ENCODE assay signal across 20 cellular contexts in genomic region chr19:3482507-3483225, GRCh38. TPM values are rescaled to one million over a fixed set of nuclear protein-coding genes. Genes with fewer than 3 reads are reported as not detected.
DNase-seq lines count a peak whose midpoint lies in the region; ATAC-seq, FAIRE-seq and TF ChIP-seq lines count a peak whose summit lies in the region.
"Had no signal": no experiment of that assay in that cellular context is flagged by ENCODE, and none has a peak within 500 bp of the region (broad histone marks: within the 10 kb centered on the region; RNA-seq: fewer than 3 reads in every experiment).

No MANE protein-coding gene starts in this region.

- no peak overlapping the region; the same call in 1 of the 2 replicates for H3K4me2 ChIP-seq in SK-N-SH

- TF ChIP-seq CTCF in SK-N-SH (IDR thresholded peaks at IDR 0.05), result no peak
- no peak for TF ChIP-seq CTCF in WERI-Rb-1 (IDR thresholded peaks at IDR 0.05; ENCODE audit: low read depth, low read length)
- TF ChIP-seq CTCF in natural killer cell (IDR thresholded peaks at IDR 0.05), result no peak

- H3K36me3 ChIP-seq in SK-N-SH (replicated peaks in 1 of 2; ENCODE audit: control insufficient read depth in 1 of 2, insufficient read depth in 2 of 2, low read length in 1 of 2), result no peaks in the 10 kb centered on the region
- H3K36me3 ChIP-seq in WERI-Rb-1, result no peaks in the 10 kb centered on the region
- H3K36me3 ChIP-seq in small intestine (ENCODE audit: control insufficient read depth in 2 of 2, insufficient read depth in 2 of 2, low read length in 2 of 2), result no peaks in the 10 kb centered on the region
- H3K36me3 ChIP-seq: left lung, uterus had no signal

- TF ChIP-seq EP300 in SK-N-SH (IDR thresholded peaks at IDR 0.05; ENCODE audit: borderline replicate concordance in 1 of 2, low read depth in 1 of 2, low read length in 1 of 2), result no peak

- H3K4me1 ChIP-seq in SK-N-SH (ENCODE audit: control insufficient read depth in 1 of 2, insufficient read depth in 2 of 2, low read depth in 1 of 2, low read length in 1 of 2) (no peaks in the 10 kb centered on the region; a peak in 1 of 4 replicates), small intestine (ENCODE audit: control insufficient read depth in 2 of 2, insufficient read depth in 1 of 2, low read depth in 1 of 2, low read length in 1 of 2) (no peaks in the 10 kb centered on the region)
- H3K4me1 ChIP-seq: left lung, uterus had no signal

- H3K9ac ChIP-seq in SK-N-SH, result no peak overlapping the region

- DNase-seq in SK-N-SH (peak; percentile 62), WERI-Rb-1 (peak; percentile 52), small intestine (peak; percentile 84), natural killer cell (no peak)
- DNase-seq in activated CD8-positive, alpha-beta memory T cell treated with anti-CD3 and anti-CD28 coated beads, Interleukin-2, amount 50 U/mL, for 4 hours, result no peak
- DNase-seq: ACHN; activated CD4-positive, alpha-beta T cell treated with anti-CD3 and anti-CD28 coated beads for 36 hours; activated naive CD4-positive, alpha-beta T cell; aorta; CD8-positive, alpha-beta memory T cell; NCI-H2029 treated with DMSO at 0.1 percent for 48 hours; stimulated activated CD4-positive, alpha-beta T cell treated with anti-CD3 and anti-CD28 coated beads, Interleukin-15, amount 100 ng/mL, for 24 hours; uterus had no signal

- H3K27me3 ChIP-seq in SK-N-SH (ENCODE audit: insufficient read depth), result no peaks in the 10 kb centered on the region; the same call in 1 of the 2 replicates
- H3K27me3 ChIP-seq in WERI-Rb-1 (ENCODE audit: insufficient read depth, low read depth, severe bottlenecking), result peaks cover 32% of the 10 kb centered on the region
- H3K27me3 ChIP-seq in small intestine (ENCODE audit: control insufficient read depth in 2 of 2, insufficient read depth in 2 of 2, low read length in 2 of 2), result no peaks in the 10 kb centered on the region

- WGBS in SK-N-SH (ENCODE audit: low lambda C conversion rate), result 69% methylated on average over 24 of the region's 49 CpGs
- WGBS in small intestine, 3 donors, result 54 to 73% (median 59%) methylated on average over 41 to 49 of the region's 49 CpGs

- H3K9me2 ChIP-seq in SK-N-SH, result no peaks in the 10 kb centered on the region

- H3K4me1 Mint-ChIP-seq in natural killer cell, result peaks cover 13 to 29% of the 10 kb centered on the region in 2 donors

- no peak for TF ChIP-seq RAD21 in SK-N-SH (IDR thresholded peaks at IDR 0.05; ENCODE audit: low read length)

- POLR2A ChIA-PET in SK-N-SH (lab: Yijun Ruan, JAX), result no interaction called here

- H3K4me3 ChIP-seq in SK-N-SH (ENCODE audit: low read depth in 2 of 2, low read length in 1 of 2) (no peak overlapping the region), WERI-Rb-1 (ENCODE audit: low read depth, low read length) (peak overlapping the region; percentile 39), small intestine (ENCODE audit: low read depth in 1 of 2, low read length in 2 of 2) (peak overlapping the region; percentile 5 to 75)
- H3K4me3 ChIP-seq: left lung, uterus had no signal

- CTCF ChIA-PET in SK-N-SH (lab: Yijun Ruan, JAX), result interaction anchor here (1.0 to 8.7 kb wide), 7 partner anchors 11 to 184 kb away, joined by 3 to 92 read pairs (median 7); no protein-coding TSS in a partner anchor

- H3K36me3 Mint-ChIP-seq in natural killer cell, result no peaks in the 10 kb centered on the region

- H3K79me2 ChIP-seq in SK-N-SH (ENCODE audit: insufficient read depth), result no peaks in the 10 kb centered on the region

- H3K27me3 Mint-ChIP-seq in natural killer cell (ENCODE audit: low read depth in 2 of 2), result no peaks in the 10 kb centered on the region
- H3K27me3 Mint-ChIP-seq: activated CD4-positive, alpha-beta T cell treated with anti-CD3 and anti-CD28 coated beads for 36 hours; stimulated activated naive CD8-positive, alpha-beta T cell treated with anti-CD3 and anti-CD28 coated beads, Interleukin-15, Interleukin-2, amounts not matched to agents 100 ng/mL and 50 ng/mL, for 24 hours had no signal

- no peak for ATAC-seq in SK-N-SH treated with all-trans-retinoic acid at 6 μM for 48 hours
- no peak for ATAC-seq in natural killer cell
- ATAC-seq: activated CD4-positive, alpha-beta T cell treated with anti-CD3 and anti-CD28 coated beads for 36 hours; left lung; naive thymus-derived CD4-positive, alpha-beta T cell had no signal

- H3K27ac Mint-ChIP-seq in natural killer cell, result no peak overlapping the region
- H3K27ac Mint-ChIP-seq: activated CD4-positive, alpha-beta T cell treated with anti-CD3 and anti-CD28 coated beads for 36 hours; naive thymus-derived CD4-positive, alpha-beta T cell; stimulated activated naive CD8-positive, alpha-beta T cell treated with anti-CD3 and anti-CD28 coated beads, Interleukin-15, Interleukin-2, amounts not matched to agents 100 ng/mL and 50 ng/mL, for 24 hours; T-helper 2 cell treated with Interferon-gamma antibody and Interleukin-4, amounts not matched to agents 5 μg/mL and 100 μg/mL, for 36 hours had no signal

- no peak overlapping the region for H3K4me3 Mint-ChIP-seq in natural killer cell
- H3K4me3 Mint-ChIP-seq: activated CD4-positive, alpha-beta T cell treated with anti-CD3 and anti-CD28 coated beads for 36 hours; CD8-positive, alpha-beta memory T cell; naive thymus-derived CD4-positive, alpha-beta T cell; stimulated activated naive CD8-positive, alpha-beta T cell treated with anti-CD3 and anti-CD28 coated beads, Interleukin-15, Interleukin-2, amounts not matched to agents 100 ng/mL and 50 ng/mL, for 24 hours; T-helper 2 cell treated with Interferon-gamma antibody and Interleukin-4, amounts not matched to agents 5 μg/mL and 100 μg/mL, for 36 hours had no signal

- no peaks in the 10 kb centered on the region for H4K20me1 ChIP-seq in SK-N-SH (ENCODE audit: insufficient read depth)

- H3F3A ChIP-seq in SK-N-SH (replicated peaks; ENCODE audit: insufficient read depth), result no peaks in the 10 kb centered on the region

- no peaks in the 10 kb centered on the region for H3K9me3 Mint-ChIP-seq in natural killer cell
- H3K9me3 Mint-ChIP-seq: CD8-positive, alpha-beta memory T cell; naive thymus-derived CD4-positive, alpha-beta T cell; stimulated activated naive CD8-positive, alpha-beta T cell treated with anti-CD3 and anti-CD28 coated beads, Interleukin-15, Interleukin-2, amounts not matched to agents 100 ng/mL and 50 ng/mL, for 24 hours; T-helper 2 cell treated with Interferon-gamma antibody and Interleukin-4, amounts not matched to agents 5 μg/mL and 100 μg/mL, for 36 hours had no signal

- intact Hi-C loops in natural killer cell (cut with micrococcal nuclease), result no loop called here

- H2AFZ ChIP-seq in SK-N-SH (ENCODE audit: low read depth), result no peak overlapping the region

- no peak for FAIRE-seq in small intestine (lab: Jason Lieb, UNC)
- FAIRE-seq: frontal cortex had no signal

- no peaks in the 10 kb centered on the region for H3K9me3 ChIP-seq in SK-N-SH
- no peaks in the 10 kb centered on the region for H3K9me3 ChIP-seq in WERI-Rb-1 (ENCODE audit: severe bottlenecking)
- no peaks in the 10 kb centered on the region for H3K9me3 ChIP-seq in small intestine (ENCODE audit: control insufficient read depth, low read depth)
- H3K9me3 ChIP-seq: left lung, uterus had no signal

- H3K27ac ChIP-seq in SK-N-SH (ENCODE audit: low read depth in 2 of 2, low read length in 1 of 2) (no peak overlapping the region), WERI-Rb-1 (no peak overlapping the region; the same call in 1 of the 2 replicates), small intestine (ENCODE audit: low read depth in 1 of 2, low read length in 1 of 2) (peak overlapping the region; percentile 68 to 99)
- H3K27ac ChIP-seq: left lung, uterus had no signal

TF ChIP-seq in SK-N-SH, 30 proteins besides CTCF, POLR2A, EP300 and RAD21 (continues in another document):
- no peak for TF ChIP-seq JUND (IDR thresholded peaks at IDR 0.05)
- TF ChIP-seq POLR2AphosphoS5 (IDR thresholded peaks at IDR 0.05; ENCODE audit: low read depth, low read length), result no peak
- TF ChIP-seq FOXJ3 (CRISPR knock-in tag; IDR thresholded peaks at IDR 0.05), result no peak
- TF ChIP-seq MEF2A (IDR thresholded peaks at IDR 0.05; ENCODE audit: borderline replicate concordance, low read depth), result no peak

TF ChIP-seq in SK-N-SH treated with all-trans-retinoic acid at 6 μM for 48 hours, 23 proteins besides CTCF, POLR2A, EP300 and RAD21 (continues in another document):
- TF ChIP-seq GLIS3 (CRISPR knock-in tag; IDR thresholded peaks at IDR 0.05) (no peak), ZNF8 (CRISPR knock-in tag; IDR thresholded peaks at IDR 0.05) (no peak), ZFP3 (CRISPR knock-in tag; IDR thresholded peaks at IDR 0.05) (no peak), TCF4 (CRISPR knock-in tag; IDR thresholded peaks at IDR 0.05; ENCODE audit: borderline replicate concordance) (no peak)

RNA-seq across cellular contexts. Expression of gene SMIM44, which starts 0.6 kb away (rescaled TPM):
- polyA plus RNA-seq in SK-N-SH (2012; rRNA removed) (not detected in 2 replicates), small intestine (under 1 TPM in 1 of 3 donors, not detected in 2; 0.63 TPM)
- polyA plus RNA-seq in SK-N-SH (2012; cell fraction: cytosol; rRNA removed), result not detected in 2 replicates
- polyA plus RNA-seq in SK-N-SH (2012; cell fraction: nucleus; rRNA removed), result not detected in 2 replicates
- not detected for total RNA-seq in natural killer cell
- total RNA-seq: activated CD4-positive, alpha-beta T cell treated with anti-CD3 and anti-CD28 coated beads for 36 hours; aorta; CD8-positive, alpha-beta memory T cell; frontal cortex; left lung; naive thymus-derived CD4-positive, alpha-beta T cell; pulmonary artery endothelial cell; uterus had no signal
- polyA plus RNA-seq: aorta; CD8-positive, alpha-beta memory T cell; naive thymus-derived CD4-positive, alpha-beta T cell had no signal

RNA-seq across cellular contexts. Expression of gene SMIM24, which starts 2.3 kb away (rescaled TPM):
- polyA plus RNA-seq in SK-N-SH (2012; rRNA removed) (0.12 TPM in 1 of 2 replicates, not detected in the other), small intestine (1,000 to 10,000 TPM in 2 of 3 donors, 100 to 1,000 TPM in 1; 270 to 1,947 (median 1,892) TPM)
- polyA plus RNA-seq in SK-N-SH (2012; cell fraction: cytosol; rRNA removed), result not detected in 2 replicates
- polyA plus RNA-seq in SK-N-SH (2012; cell fraction: nucleus; rRNA removed), result 0.18 TPM in 1 of 2 replicates, not detected in the other
- under 1 TPM in 2 of 3 donors, not detected in 1; 0.33 to 0.42 TPM for total RNA-seq in natural killer cell
- total RNA-seq: aorta; CD8-positive, alpha-beta memory T cell; frontal cortex; left lung; pulmonary artery endothelial cell had no signal
- polyA plus RNA-seq: naive thymus-derived CD4-positive, alpha-beta T cell had no signal

RNA-seq across cellular contexts. Expression of gene DOHH, which starts 17.8 kb away (rescaled TPM):
- 14.3 and 14.5 TPM in 2 replicates for polyA plus RNA-seq in SK-N-SH (2012; rRNA removed)
- 10.3 and 13.3 TPM in 2 replicates for polyA plus RNA-seq in SK-N-SH (2012; cell fraction: cytosol; rRNA removed)
- 14.5 and 22.6 TPM in 2 replicates for polyA plus RNA-seq in SK-N-SH (2012; cell fraction: nucleus; rRNA removed)
- 10 to 100 TPM in 1 of 3 donors, 1 to 10 TPM in 2; 5.4 to 18.4 (median 6.2) TPM for polyA plus RNA-seq in small intestine
- total RNA-seq in natural killer cell, result 1 to 10 TPM; 4.5 to 5.9 (median 4.6) TPM

RNA-seq across cellular contexts. Expression of gene FZR1, which starts 23.4 kb away (rescaled TPM):
- polyA plus RNA-seq in SK-N-SH (2012; rRNA removed) (27.1 and 36.3 TPM in 2 replicates), small intestine (10 to 100 TPM; 29.5 to 33.1 (median 32.1) TPM)
- polyA plus RNA-seq in SK-N-SH (2012; cell fraction: cytosol; rRNA removed), result 10.7 and 16.5 TPM in 2 replicates
- 74.3 and 97.6 TPM in 2 replicates for polyA plus RNA-seq in SK-N-SH (2012; cell fraction: nucleus; rRNA removed)
- 10 to 100 TPM; 89.1 to 98.3 (median 91.4) TPM for total RNA-seq in natural killer cell

RNA-seq across cellular contexts. Expression of gene TEKTIP1, which starts 56.3 kb away (rescaled TPM):
- polyA plus RNA-seq in SK-N-SH (2012; rRNA removed), result 0.12 TPM in 1 of 2 replicates, not detected in the other
- not detected in 2 replicates for polyA plus RNA-seq in SK-N-SH (2012; cell fraction: cytosol; rRNA removed)
- 0.14 and 0.34 TPM in 2 replicates for polyA plus RNA-seq in SK-N-SH (2012; cell fraction: nucleus; rRNA removed)
- 1 to 10 TPM in 1 of 3 donors, under 1 TPM in 1, not detected in 1; 0.73 to 1.3 TPM for polyA plus RNA-seq in small intestine
- total RNA-seq in natural killer cell, result 10 to 100 TPM in 1 of 3 donors, 1 to 10 TPM in 2; 5.9 to 11.6 (median 6.4) TPM
- total RNA-seq: pulmonary artery endothelial cell had no signal
- polyA plus RNA-seq: naive thymus-derived CD4-positive, alpha-beta T cell had no signal

Comparison
In these comparisons a context has a peak if more than half of its experiments do, and no peak if none do; other contexts are left out.
1. DNase-seq: peak in SK-N-SH (single experiment), WERI-Rb-1 (single experiment) and small intestine (single experiment); none in activated CD8-positive, alpha-beta memory T cell treated with anti-CD3 and anti-CD28 coated beads, Interleukin-2, amount 50 U/mL, for 4 hours (single experiment) and natural killer cell (single experiment).
2. H3K27ac ChIP-seq: peak in small intestine (2 of 2); none in SK-N-SH (0 of 2) and WERI-Rb-1 (single experiment).
3. H3K4me3 ChIP-seq: peak in WERI-Rb-1 (single experiment) and small intestine (2 of 2); none in SK-N-SH (0 of 2).
4. RNA of gene SMIM24, which starts 2.3 kb away (polyA plus RNA-seq): 270 to 1,947 TPM in small intestine; 0.12 to 0.18 TPM in SK-N-SH; every median in the first group is over 100 times any median in the second.